14 cellular contexts compared by ENCODE assay signal in genomic region chr18:68662779-68663178, GRCh38. TPM values are rescaled to one million over a fixed set of nuclear protein-coding genes. Genes with fewer than 3 reads are reported as not detected.
DNase-seq lines count a peak whose midpoint lies in the region; ATAC-seq, FAIRE-seq and TF ChIP-seq lines count a peak whose summit lies in the region.
"Had no signal": no experiment of that assay in that cellular context is flagged by ENCODE, and none has a peak within 500 bp of the region (broad histone marks: within the 10 kb centered on the region; RNA-seq: fewer than 3 reads in every experiment).

No MANE protein-coding gene starts in this region.

- H3K4ac ChIP-seq in mesenchymal stem cell (ENCODE audit: low read depth in 1 of 2, low read length in 2 of 2) = no peak overlapping the region

- H3K18ac ChIP-seq in mesenchymal stem cell (ENCODE audit: low read depth in 1 of 2, low read length in 2 of 2) = no peak overlapping the region

- H2AFZ ChIP-seq in astrocyte (ENCODE audit: low read depth, low read length) (no peak overlapping the region), mesenchymal stem cell (ENCODE audit: low read depth, low read length) (no peak overlapping the region)
- H2AFZ ChIP-seq: parathyroid adenoma had no signal

- no peak overlapping the region for H3K4me2 ChIP-seq in astrocyte (ENCODE audit: low read length)
- H3K4me2 ChIP-seq in mesenchymal stem cell (ENCODE audit: low read length, poor library complexity, severe bottlenecking) = no peak overlapping the region

- H3K9me3 Mint-ChIP-seq in astrocyte (ENCODE audit: unreplicated experiment) = no peaks in the 10 kb centered on the region

- no peaks in the 10 kb centered on the region for H3K79me2 ChIP-seq in astrocyte (ENCODE audit: insufficient read depth, low read length)
- H3K79me2 ChIP-seq: parathyroid adenoma had no signal

- H3K4me1 ChIP-seq in astrocyte (ENCODE audit: insufficient read depth, low read length) (no peaks in the 10 kb centered on the region), mesenchymal stem cell (ENCODE audit: control insufficient read depth, insufficient read depth, low read depth, low read length) (no peaks in the 10 kb centered on the region)
- H3K4me1 ChIP-seq: ascending aorta, left ventricle myocardium inferior, parathyroid adenoma had no signal

- H3K27ac Mint-ChIP-seq in astrocyte (ENCODE audit: unreplicated experiment) (no peak overlapping the region), T-helper 17 cell (no peak overlapping the region)

- H3K27ac ChIP-seq in astrocyte (ENCODE audit: low read depth, low read length) (no peak overlapping the region), mesenchymal stem cell (ENCODE audit: low read length, poor library complexity, severe bottlenecking) (no peak overlapping the region)
- H3K27ac ChIP-seq: ascending aorta, left ventricle myocardium inferior, parathyroid adenoma had no signal

- H3K9ac ChIP-seq in astrocyte (ENCODE audit: low read length) (no peak overlapping the region), mesenchymal stem cell (ENCODE audit: low read length) (no peak overlapping the region)
- H3K9ac ChIP-seq: parathyroid adenoma had no signal

- 100% methylated on average over 1 of the region's 4 CpGs for WGBS in mesenchymal stem cell

- no peak overlapping the region for H4K8ac ChIP-seq in mesenchymal stem cell (ENCODE audit: low read length)

- H3K4me3 Mint-ChIP-seq in astrocyte (ENCODE audit: unreplicated experiment) (no peak overlapping the region), T-helper 17 cell (no peak overlapping the region)

- no peak overlapping the region for H4K91ac ChIP-seq in mesenchymal stem cell (ENCODE audit: low read length)

- H3K27me3 ChIP-seq in astrocyte (ENCODE audit: insufficient read depth, low read length) = no peaks in the 10 kb centered on the region
- no peaks in the 10 kb centered on the region for H3K27me3 ChIP-seq in mesenchymal stem cell (ENCODE audit: control insufficient read depth in 1 of 2, insufficient read depth in 1 of 2, low read length in 2 of 2)
- H3K27me3 ChIP-seq: ascending aorta had no signal

- H2BK12ac ChIP-seq in mesenchymal stem cell (ENCODE audit: low read length in 2 of 2) = no peak overlapping the region

- H3K4me1 Mint-ChIP-seq in astrocyte (ENCODE audit: low read depth, unreplicated experiment) (no peaks in the 10 kb centered on the region), T-helper 17 cell (no peaks in the 10 kb centered on the region)

- H2BK5ac ChIP-seq in mesenchymal stem cell (ENCODE audit: low read depth, low read length, poor library complexity, severe bottlenecking) = no peak overlapping the region

- H3K36me3 Mint-ChIP-seq in astrocyte (ENCODE audit: low read depth, unreplicated experiment) (no peaks in the 10 kb centered on the region), T-helper 17 cell (ENCODE audit: low read depth) (no peaks in the 10 kb centered on the region)

- H3K79me1 ChIP-seq in mesenchymal stem cell (replicated peaks; ENCODE audit: low read length, poor library complexity, severe bottlenecking) = no peaks in the 10 kb centered on the region

- peak; percentile 39 for ATAC-seq in HG03442 (IDR thresholded peaks at IDR 0.05; ENCODE audit: unreplicated experiment)
- ATAC-seq in T-helper 17 cell = no peak
- ATAC-seq in HG02759 (IDR thresholded peaks at IDR 0.05; ENCODE audit: unreplicated experiment) = no peak

- H4K20me1 ChIP-seq in astrocyte (ENCODE audit: insufficient read depth, low read length) = no peaks in the 10 kb centered on the region

- H3K9me3 ChIP-seq in astrocyte (ENCODE audit: insufficient read depth, low read depth, low read length) (no peaks in the 10 kb centered on the region), mesenchymal stem cell (ENCODE audit: control insufficient read depth, low read length) (peaks cover 2% of the 10 kb centered on the region), T-helper 17 cell (ENCODE audit: control insufficient read depth, low read length, poor library complexity, severe bottlenecking) (no peaks in the 10 kb centered on the region)
- H3K9me3 ChIP-seq: ascending aorta, left ventricle myocardium inferior had no signal

- no peak overlapping the region for H3K4me3 ChIP-seq in GM12864 (ENCODE audit: low read depth, low read length)
- no peak overlapping the region for H3K4me3 ChIP-seq in astrocyte (ENCODE audit: insufficient read depth, low read depth, low read length)
- no peak overlapping the region for H3K4me3 ChIP-seq in mesenchymal stem cell (ENCODE audit: insufficient read depth in 1 of 2, low read depth in 1 of 2, low read length in 2 of 2)
- H3K4me3 ChIP-seq: ascending aorta, left ventricle myocardium inferior had no signal

- H2AK5ac ChIP-seq in mesenchymal stem cell (ENCODE audit: low read length, severe bottlenecking) = no peak overlapping the region

- no peak overlapping the region for H2BK15ac ChIP-seq in mesenchymal stem cell (ENCODE audit: low read depth, poor library complexity, severe bottlenecking)

- no peak overlapping the region for H3K14ac ChIP-seq in mesenchymal stem cell (ENCODE audit: low read length in 2 of 2)

- H3K23ac ChIP-seq in mesenchymal stem cell (ENCODE audit: low read length in 2 of 2) = no peak overlapping the region

- no peak for DNase-seq in GM12864 (ENCODE audit: low read depth)
- DNase-seq in astrocyte (ENCODE audit: low read depth) = peak; percentile 27
- peak; percentile 32 for DNase-seq in mesenchymal stem cell
- DNase-seq in GF-D8 (lab: John Stamatoyannopoulos, UW) = no peak
- no peak for DNase-seq in cortex of kidney (lab: John Stamatoyannopoulos, UW)
- no peak for DNase-seq in T-helper 17 cell
- DNase-seq: activated CD8-positive, alpha-beta memory T cell treated with anti-CD3 and anti-CD28 coated beads, Interleukin-2, amount 50 U/mL, for 48 hours; DMS79; left ventricle myocardium inferior; MM.1S had no signal

- TF ChIP-seq CTCF in GM12864 (IDR thresholded peaks at IDR 0.05; ENCODE audit: low read depth, low read length, missing control alignments) (peak; percentile 17), astrocyte (IDR thresholded peaks at IDR 0.05; ENCODE audit: insufficient read depth, low read depth, low read length) (no peak)

- H3K36me3 ChIP-seq in astrocyte (ENCODE audit: insufficient read depth, low read length) (no peaks in the 10 kb centered on the region), mesenchymal stem cell (ENCODE audit: control insufficient read depth in 1 of 2, insufficient read depth in 2 of 2, low read depth in 1 of 2, low read length in 2 of 2) (no peaks in the 10 kb centered on the region)
- H3K36me3 ChIP-seq: ascending aorta, left ventricle myocardium inferior had no signal

- no peak overlapping the region for H2BK120ac ChIP-seq in mesenchymal stem cell (ENCODE audit: low read depth, low read length)

- no peak for FAIRE-seq in astrocyte (lab: Jason Lieb, UNC)

- H3K27me3 Mint-ChIP-seq in astrocyte (ENCODE audit: low read depth, unreplicated experiment) = no peaks in the 10 kb centered on the region
- H3K27me3 Mint-ChIP-seq in T-helper 17 cell = peaks cover 23% of the 10 kb centered on the region

RNA-seq across cellular contexts. Expression of gene TMX3, which starts 52.1 kb away (rescaled TPM):
- 64.4 and 64.6 TPM in 2 replicates for total RNA-seq in astrocyte
- 52.3 TPM for polyA plus RNA-seq in mesenchymal stem cell (2013, experiment 1 of 2)
- polyA plus RNA-seq in mesenchymal stem cell (2013, experiment 2 of 2) = 54.8 TPM
- 10 to 100 TPM; 38.4 to 49.5 TPM for total RNA-seq in T-helper 17 cell

Comparison
In these comparisons a context has a peak if more than half of its experiments do, and no peak if none do; other contexts are left out.
1. DNase-seq: peak in astrocyte (single experiment) and mesenchymal stem cell (single experiment); none in GM12864 (single experiment), GF-D8 (single experiment), cortex of kidney (single experiment) and T-helper 17 cell (0 of 3).